In the genomic region with DNA sequence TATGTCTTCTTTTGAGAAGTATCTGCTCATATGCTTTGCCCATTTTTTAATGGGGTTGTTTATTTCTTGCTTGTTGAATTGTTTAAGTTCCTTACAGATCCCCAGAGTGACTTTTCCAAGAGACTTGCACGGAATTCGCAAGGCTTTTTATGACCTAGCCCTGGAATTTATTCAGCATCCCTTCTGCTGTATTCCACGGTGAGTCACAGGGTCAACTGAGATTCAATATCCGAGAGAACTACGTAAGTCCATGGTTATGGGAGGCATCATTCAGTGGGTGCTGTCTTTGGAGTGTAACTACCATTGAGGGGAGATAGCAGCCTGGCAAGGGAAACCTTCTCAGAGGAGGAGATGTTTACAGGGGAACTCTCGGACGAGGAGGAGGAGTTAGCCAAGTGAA, we compare ENCODE assay signal across 15 cellular contexts. TPM values are rescaled to one million over a fixed set of nuclear protein-coding genes. Genes with fewer than 3 reads are reported as not detected.
DNase-seq lines count a peak whose midpoint lies in the region; ATAC-seq and TF ChIP-seq lines count a peak whose summit lies in the region.
"Had no signal": no experiment of that assay in that cellular context is flagged by ENCODE, and none has a peak within 500 bp of the region (broad histone marks: within the 10 kb centered on the region; RNA-seq: fewer than 3 reads in every experiment).

No MANE protein-coding gene starts in this region.

- H3K9ac ChIP-seq in mammary epithelial cell (ENCODE audit: insufficient read depth, low read length) = no peak overlapping the region

- no peaks in the 10 kb centered on the region for H3K4me1 Mint-ChIP-seq in stimulated activated memory B cell treated with anti-CD40 and anti-IgM and Interleukin-4, amounts not matched to agents 10 μg/mL and 1 μg/mL and 100 μg/mL, for 72 hours

- H4K20me1 ChIP-seq in mammary epithelial cell (ENCODE audit: insufficient read depth, low read length) = no peaks in the 10 kb centered on the region

- no peak for TF ChIP-seq RAD21 in Ishikawa (IDR thresholded peaks at IDR 0.05; ENCODE audit: low read depth)

- H3K4me3 Mint-ChIP-seq in stimulated activated memory B cell treated with anti-CD40 and anti-IgM and Interleukin-4, amounts not matched to agents 10 μg/mL and 1 μg/mL and 100 μg/mL, for 72 hours = no peak overlapping the region
- H3K4me3 Mint-ChIP-seq: CD8-positive, alpha-beta T cell; endodermal cell had no signal

- H2AFZ ChIP-seq in mammary epithelial cell (ENCODE audit: low read depth, low read length) = peak overlapping the region; percentile 71

- H3K9me3 ChIP-seq in mammary epithelial cell (replicated peaks; ENCODE audit: insufficient read depth, low read length) = no peaks in the 10 kb centered on the region
- H3K9me3 ChIP-seq: tibial nerve had no signal

- intact Hi-C loops in mammary epithelial cell (cut with micrococcal nuclease) = no loop called here

- in situ Hi-C loops in mammary epithelial cell (cut with MboI; ENCODE audit: low sequenced_read_pairs in 2 of 2) = no loop called here

- no peak overlapping the region for H3K27ac Mint-ChIP-seq in stimulated activated memory B cell treated with anti-CD40 and anti-IgM and Interleukin-4, amounts not matched to agents 10 μg/mL and 1 μg/mL and 100 μg/mL, for 72 hours
- H3K27ac Mint-ChIP-seq: CD8-positive, alpha-beta T cell; endodermal cell had no signal

- H3K27ac ChIP-seq in mammary epithelial cell (ENCODE audit: insufficient read depth, low read depth, low read length) = peak overlapping the region; percentile 89
- H3K27ac ChIP-seq: tibial nerve had no signal

- DNase-seq in AG09309 (ENCODE audit: low read depth) (peak; percentile 99), mammary epithelial cell (peak; percentile 86), left kidney (ENCODE audit: low read depth, low spot score) (peak; percentile 15), CD1c-positive myeloid dendritic cell (ENCODE audit: extremely low spot score) (no peak), HuH-7 (ENCODE audit: low spot score) (no peak), GM10266 (ENCODE audit: extremely low spot score) (no peak)
- DNase-seq: activated CD4-positive, alpha-beta T cell treated with anti-CD3 and anti-CD28 coated beads for 1 hour; activated naive CD4-positive, alpha-beta T cell treated with anti-CD3 and anti-CD28 coated beads, Interleukin-2, amount 50 U/mL, for 16 hours; CD8-positive, alpha-beta T cell; endodermal cell; left cardiac atrium; SHP77 had no signal

- no peaks in the 10 kb centered on the region for H3K36me3 ChIP-seq in mammary epithelial cell (ENCODE audit: insufficient read depth, low read length)
- H3K36me3 ChIP-seq: tibial nerve had no signal

- H3K36me3 Mint-ChIP-seq in stimulated activated memory B cell treated with anti-CD40 and anti-IgM and Interleukin-4, amounts not matched to agents 10 μg/mL and 1 μg/mL and 100 μg/mL, for 72 hours = peaks cover 10% of the 10 kb centered on the region
- H3K36me3 Mint-ChIP-seq: CD8-positive, alpha-beta T cell had no signal

- H3K9me3 Mint-ChIP-seq in stimulated activated memory B cell treated with anti-CD40 and anti-IgM and Interleukin-4, amounts not matched to agents 10 μg/mL and 1 μg/mL and 100 μg/mL, for 72 hours = no peaks in the 10 kb centered on the region
- H3K9me3 Mint-ChIP-seq: CD8-positive, alpha-beta T cell; endodermal cell had no signal

- ATAC-seq in stimulated activated memory B cell treated with anti-CD40 and anti-IgM and Interleukin-4, amounts not matched to agents 10 μg/mL and 1 μg/mL and 100 μg/mL, for 72 hours = no peak
- ATAC-seq: CD8-positive, alpha-beta T cell; left cardiac atrium had no signal

- H3K79me2 ChIP-seq in mammary epithelial cell (ENCODE audit: insufficient read depth, low read length) = no peaks in the 10 kb centered on the region

- H3K27me3 ChIP-seq in mammary epithelial cell (ENCODE audit: insufficient read depth, low read length) = no peaks in the 10 kb centered on the region
- H3K27me3 ChIP-seq: tibial nerve had no signal

- H3K4me3 ChIP-seq in AG09309 (ENCODE audit: control insufficient read depth, low read depth, low read length) = no peak overlapping the region
- no peak overlapping the region for H3K4me3 ChIP-seq in mammary epithelial cell (replicated peaks in 1 of 3; ENCODE audit: insufficient read depth in 1 of 3, low read depth in 2 of 3, low read length in 3 of 3)
- H3K4me3 ChIP-seq: tibial nerve had no signal

- TF ChIP-seq EP300 in Ishikawa (IDR thresholded peaks at IDR 0.05; ENCODE audit: borderline replicate concordance) = peak; percentile 82; the same call in 1 of the 2 replicates

- H3K27me3 Mint-ChIP-seq in stimulated activated memory B cell treated with anti-CD40 and anti-IgM and Interleukin-4, amounts not matched to agents 10 μg/mL and 1 μg/mL and 100 μg/mL, for 72 hours = no peaks in the 10 kb centered on the region

- H3K4me1 ChIP-seq in mammary epithelial cell (ENCODE audit: insufficient read depth, low read length) = peaks cover 39% of the 10 kb centered on the region
- H3K4me1 ChIP-seq: tibial nerve had no signal

- TF ChIP-seq CTCF in AG09309 (IDR thresholded peaks at IDR 0.05; ENCODE audit: control insufficient read depth, insufficient read depth, low read depth, low read length, missing control alignments) (no peak), mammary epithelial cell (conservative IDR thresholded peaks at IDR 0.05 in 1 of 2, IDR thresholded peaks at IDR 0.05 in 1 of 2; ENCODE audit: extremely low read depth in 1 of 2, insufficient read depth in 1 of 2, low read depth in 1 of 2, low read length in 2 of 2) (no peak), GM10266 (IDR thresholded peaks at IDR 0.05; ENCODE audit: control insufficient read depth, insufficient read depth, low read depth, missing control alignments) (no peak)

- peak overlapping the region; percentile 20 for H3K4me2 ChIP-seq in mammary epithelial cell (ENCODE audit: insufficient read depth, low read depth, low read length)

- dilution Hi-C loops in mammary epithelial cell (cut with HindIII; ENCODE audit: low sequenced_read_pairs) = loop anchor here (5.0 kb wide), 1 partner anchor 33 kb away; no protein-coding TSS in a partner anchor

- CTCF ChIA-PET in mammary epithelial cell (lab: Charles Lee; ENCODE audit: low non-redundant PET) = no interaction called here

- BruUV-seq in mammary epithelial cell (replicated peaks; lab: Mats Ljungman, UMichigan) = no TSS peak

- WGBS in mammary epithelial cell (ENCODE audit: low coverage, missing lambda C conversion rate) = 61% methylated on average over 7 of the region's 7 CpGs

TF ChIP-seq in Ishikawa, 13 proteins besides CTCF, POLR2A, EP300 and RAD21:
- TF ChIP-seq FOXM1 (IDR thresholded peaks at IDR 0.05; ENCODE audit: borderline replicate concordance, low read depth) (peak; percentile 46; the same call in 1 of the 2 replicates), TCF12 (IDR thresholded peaks at IDR 0.05; ENCODE audit: low read depth) (peak; percentile 74), TAF1 (IDR thresholded peaks at IDR 0.05; ENCODE audit: low read depth) (no peak), CEBPB (IDR thresholded peaks at IDR 0.05) (no peak), YY1 (IDR thresholded peaks at IDR 0.05; ENCODE audit: low read depth) (no peak), NFIC (IDR thresholded peaks at IDR 0.05) (peak; percentile 54; the same call in 1 of the 2 replicates), TEAD4 (IDR thresholded peaks at IDR 0.05) (peak; percentile 90)
- TF ChIP-seq, protein P1, sequence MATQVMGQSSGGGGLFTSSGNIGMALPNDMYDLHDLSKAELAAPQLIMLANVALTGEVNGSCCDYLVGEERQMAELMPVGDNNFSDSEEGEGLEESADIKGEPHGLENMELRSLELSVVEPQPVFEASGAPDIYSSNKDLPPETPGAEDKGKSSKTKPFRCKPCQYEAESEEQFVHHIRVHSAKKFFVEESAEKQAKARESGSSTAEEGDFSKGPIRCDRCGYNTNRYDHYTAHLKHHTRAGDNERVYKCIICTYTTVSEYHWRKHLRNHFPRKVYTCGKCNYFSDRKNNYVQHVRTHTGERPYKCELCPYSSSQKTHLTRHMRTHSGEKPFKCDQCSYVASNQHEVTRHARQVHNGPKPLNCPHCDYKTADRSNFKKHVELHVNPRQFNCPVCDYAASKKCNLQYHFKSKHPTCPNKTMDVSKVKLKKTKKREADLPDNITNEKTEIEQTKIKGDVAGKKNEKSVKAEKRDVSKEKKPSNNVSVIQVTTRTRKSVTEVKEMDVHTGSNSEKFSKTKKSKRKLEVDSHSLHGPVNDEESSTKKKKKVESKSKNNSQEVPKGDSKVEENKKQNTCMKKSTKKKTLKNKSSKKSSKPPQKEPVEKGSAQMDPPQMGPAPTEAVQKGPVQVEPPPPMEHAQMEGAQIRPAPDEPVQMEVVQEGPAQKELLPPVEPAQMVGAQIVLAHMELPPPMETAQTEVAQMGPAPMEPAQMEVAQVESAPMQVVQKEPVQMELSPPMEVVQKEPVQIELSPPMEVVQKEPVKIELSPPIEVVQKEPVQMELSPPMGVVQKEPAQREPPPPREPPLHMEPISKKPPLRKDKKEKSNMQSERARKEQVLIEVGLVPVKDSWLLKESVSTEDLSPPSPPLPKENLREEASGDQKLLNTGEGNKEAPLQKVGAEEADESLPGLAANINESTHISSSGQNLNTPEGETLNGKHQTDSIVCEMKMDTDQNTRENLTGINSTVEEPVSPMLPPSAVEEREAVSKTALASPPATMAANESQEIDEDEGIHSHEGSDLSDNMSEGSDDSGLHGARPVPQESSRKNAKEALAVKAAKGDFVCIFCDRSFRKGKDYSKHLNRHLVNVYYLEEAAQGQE (IDR thresholded peaks at IDR 0.05; ENCODE audit: low read depth) = no peak

RNA-seq across cellular contexts. Expression of a gene that starts 20.9 kb away (rescaled TPM):
- 10 to 100 TPM in 1 of 2 donors, 1 to 10 TPM in 1; 6.0 to 15.3 TPM for total RNA-seq in mammary epithelial cell
- 84.3 TPM for polyA plus RNA-seq in mammary epithelial cell
- polyA minus RNA-seq in mammary epithelial cell = 81.9 TPM
- total RNA-seq: CD8-positive, alpha-beta T cell had no signal

RNA-seq across cellular contexts. Expression of a gene that starts 57.3 kb away (rescaled TPM):
- total RNA-seq in mammary epithelial cell = 10 to 100 TPM; 62.1 to 70.3 TPM
- polyA plus RNA-seq in mammary epithelial cell = 66.1 TPM
- 110 TPM for polyA minus RNA-seq in mammary epithelial cell

Comparison
In these comparisons a context has a peak if more than half of its experiments do, and no peak if none do; other contexts are left out.
1. DNase-seq: peak in AG09309 (single experiment), mammary epithelial cell (single experiment) and left kidney (single experiment); none in CD1c-positive myeloid dendritic cell (single experiment), HuH-7 (single experiment) and GM10266 (single experiment).